In the genomic region with DNA sequence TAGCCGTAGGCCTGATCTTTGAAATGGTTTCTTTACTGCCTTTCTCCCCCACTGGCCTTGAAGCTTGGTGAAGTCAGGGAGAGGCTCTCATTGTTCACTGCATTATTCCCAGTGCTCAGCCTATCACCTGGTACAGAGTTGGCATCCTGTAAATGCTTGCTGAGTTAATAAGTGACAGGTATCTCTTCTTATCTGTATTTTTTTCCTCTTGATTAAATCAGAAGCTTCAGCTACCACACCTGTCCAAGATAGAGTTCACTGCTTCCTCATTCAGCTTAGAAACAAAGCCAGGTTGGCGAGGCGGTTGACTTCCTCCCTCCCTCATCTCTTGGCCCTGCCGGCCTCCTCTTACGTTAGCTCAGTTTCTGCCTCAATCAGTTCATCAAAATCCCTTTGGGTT, we compare ENCODE assay signal across 17 cellular contexts.
DNase-seq lines count a peak whose midpoint lies in the region; ATAC-seq, FAIRE-seq and TF ChIP-seq lines count a peak whose summit lies in the region.
"Had no signal": no experiment of that assay in that cellular context is flagged by ENCODE, and none has a peak within 500 bp of the region (broad histone marks: within the 10 kb centered on the region; RNA-seq: fewer than 3 reads in every experiment).

No MANE protein-coding gene starts in this region.

- RAD21 ChIA-PET in GM12878 (lab: Charles Lee; ENCODE audit: unreplicated experiment) = no interaction called here

- H2AFZ ChIP-seq in GM12878 (ENCODE audit: control insufficient read depth, low read depth, low read length) = peak overlapping the region; percentile 24; the same call in 1 of the 2 replicates

- no peaks in the 10 kb centered on the region for H3K27me3 Mint-ChIP-seq in naive thymus-derived CD4-positive, alpha-beta T cell

- in situ Hi-C loops in GM12878 (cut with MboI) = no loop called here

- intact Hi-C loops in GM12878 (cut with micrococcal nuclease; ENCODE audit: unreplicated experiment) = no loop called here
- intact Hi-C loops in naive thymus-derived CD4-positive, alpha-beta T cell (cut with micrococcal nuclease) = no loop called here

- H3K4me2 ChIP-seq in GM12878 (ENCODE audit: control insufficient read depth, insufficient read depth) = no peak overlapping the region

- WGBS in GM12878 (ENCODE audit: insufficient coverage, insufficient replicate concordance, low lambda C conversion rate, missing lambda C conversion rate) = 63% methylated on average over 5 of the region's 5 CpGs

- no peaks in the 10 kb centered on the region for H3K4me1 ChIP-seq in GM12878 (ENCODE audit: control insufficient read depth, insufficient read depth, low read length)
- no peaks in the 10 kb centered on the region for H3K4me1 ChIP-seq in naive thymus-derived CD4-positive, alpha-beta T cell (ENCODE audit: control insufficient read depth in 2 of 2, insufficient read depth in 2 of 2, low read length in 2 of 2)
- H3K4me1 ChIP-seq: heart left ventricle, thyroid gland had no signal

- ATAC-seq in GM12878 = 0 out of 3 replicates have a peak, but pooled peaks have one; percentile 27
- ATAC-seq in naive thymus-derived CD4-positive, alpha-beta T cell = no peak
- ATAC-seq in GM18870 (IDR thresholded peaks at IDR 0.05; ENCODE audit: unreplicated experiment) = no peak
- ATAC-seq: stimulated activated effector memory CD8-positive, alpha-beta T cell treated with anti-CD3 and anti-CD28 coated beads, Interleukin-12 subunit alpha, Interleukin-12 subunit beta, amount 100 ng/mL, for 72 hours had no signal

- H3K27me3 ChIP-seq in GM12878 (replicated peaks in 1 of 2; ENCODE audit: control insufficient read depth in 2 of 2, insufficient read depth in 2 of 2, low read length in 1 of 2) = no peaks in the 10 kb centered on the region
- H3K27me3 ChIP-seq in naive thymus-derived CD4-positive, alpha-beta T cell (ENCODE audit: control insufficient read depth in 2 of 2, insufficient read depth in 2 of 2, low read length in 2 of 2) = no peaks in the 10 kb centered on the region
- H3K27me3 ChIP-seq: heart left ventricle, thyroid gland had no signal

- no peak for TF ChIP-seq RAD21 in GM12878 (IDR thresholded peaks at IDR 0.05; ENCODE audit: insufficient read depth, low read depth, low read length)

- no peaks in the 10 kb centered on the region for H4K20me1 ChIP-seq in GM12878 (ENCODE audit: control insufficient read depth, insufficient read depth)

- CTCF ChIA-PET in GM12878 (lab: Yijun Ruan, JAX) = interaction anchor here (0.7 kb wide), 1 partner anchor 186 kb away, joined by 3 read pairs; no protein-coding TSS in a partner anchor
- CTCF ChIA-PET in naive thymus-derived CD4-positive, alpha-beta T cell (lab: Charles Lee) = interaction anchor here (0.7 to 1.0 kb wide), 2 partner anchors 10 to 31 kb away, joined by 3 read pairs; no protein-coding TSS in a partner anchor

- no peaks in the 10 kb centered on the region for H3K79me2 ChIP-seq in GM12878 (ENCODE audit: control insufficient read depth, insufficient read depth, low read length)

- H3K9me3 ChIP-seq in GM12878 (replicated peaks; ENCODE audit: control insufficient read depth, insufficient read depth, low read length) = no peaks in the 10 kb centered on the region; the same call in 2 of the 3 replicates
- no peaks in the 10 kb centered on the region for H3K9me3 ChIP-seq in naive thymus-derived CD4-positive, alpha-beta T cell (ENCODE audit: control insufficient read depth in 2 of 3, low read length in 3 of 3)
- H3K9me3 ChIP-seq: thyroid gland had no signal

- no peaks in the 10 kb centered on the region for H3K36me3 ChIP-seq in GM12878 (ENCODE audit: control insufficient read depth in 2 of 2, insufficient read depth in 2 of 2, low read length in 1 of 2)
- H3K36me3 ChIP-seq in naive thymus-derived CD4-positive, alpha-beta T cell (ENCODE audit: control insufficient read depth in 2 of 3, insufficient read depth in 3 of 3, low read length in 3 of 3) = no peaks in the 10 kb centered on the region
- H3K36me3 ChIP-seq: heart left ventricle, thyroid gland had no signal

- no peak for TF ChIP-seq EP300 in GM12878 (IDR thresholded peaks at IDR 0.05; ENCODE audit: borderline replicate concordance in 1 of 2, control insufficient read depth in 1 of 2, low read depth in 2 of 2, low read length in 2 of 2)

- peaks cover 0 to 8% (median 0%) of the 10 kb centered on the region in 11 donors for H3K9me3 Mint-ChIP-seq in naive thymus-derived CD4-positive, alpha-beta T cell
- H3K9me3 Mint-ChIP-seq: nephron; stimulated activated effector memory CD8-positive, alpha-beta T cell treated with anti-CD3 and anti-CD28 coated beads, Interleukin-12 subunit alpha, Interleukin-12 subunit beta, amount 100 ng/mL, for 72 hours had no signal

- DNase-seq in LNCaP clone FGC (ENCODE audit: low read depth) (peak; percentile 79), GM12878 (ENCODE audit: low read depth, low spot score) (no peak), pons (ENCODE audit: low spot score) (no peak), GF-D8 (lab: John Stamatoyannopoulos, UW) (no peak), coronary artery (ENCODE audit: low spot score) (no peak)
- DNase-seq in naive thymus-derived CD4-positive, alpha-beta T cell = no peak
- DNase-seq: activated naive CD4-positive, alpha-beta T cell treated with Interleukin-2 at 50 U/mL for 16 hours; HCEC 1CT; heart left ventricle; mammary epithelial cell; NCI-H1417; thyroid gland had no signal

- TF ChIP-seq CTCF in C4-2B (conservative IDR thresholded peaks at IDR 0.05) = no peak
- TF ChIP-seq CTCF in LNCaP clone FGC (IDR thresholded peaks at IDR 0.05; ENCODE audit: control insufficient read depth, extremely low read depth, insufficient read depth) = no peak
- TF ChIP-seq CTCF in GM12878 (IDR thresholded peaks at IDR 0.05 in 2 of 3, conservative IDR thresholded peaks at IDR 0.05 in 1 of 3; ENCODE audit: control insufficient read depth in 2 of 3, extremely low read depth in 1 of 3, insufficient read depth in 1 of 3, low read depth in 3 of 3, low read length in 3 of 3) = no peak
- TF ChIP-seq CTCF in coronary artery (IDR thresholded peaks at IDR 0.05) = no peak

- peaks cover 0 to 11% (median 0%) of the 10 kb centered on the region in 5 donors for H3K36me3 Mint-ChIP-seq in naive thymus-derived CD4-positive, alpha-beta T cell
- H3K36me3 Mint-ChIP-seq: stimulated activated effector memory CD8-positive, alpha-beta T cell treated with anti-CD3 and anti-CD28 coated beads, Interleukin-12 subunit alpha, Interleukin-12 subunit beta, amount 100 ng/mL, for 72 hours had no signal

- H3K27ac ChIP-seq in C4-2B = peak overlapping the region; percentile 35; the same call in 1 of the 2 replicates
- H3K27ac ChIP-seq in GM12878 (ENCODE audit: control insufficient read depth, insufficient read depth) = no peak overlapping the region
- no peak overlapping the region for H3K27ac ChIP-seq in naive thymus-derived CD4-positive, alpha-beta T cell (ENCODE audit: low read depth, low read length)
- no peak overlapping the region for H3K27ac ChIP-seq in coronary artery
- H3K27ac ChIP-seq: heart left ventricle, thyroid gland had no signal

- H3K4me3 Mint-ChIP-seq in naive thymus-derived CD4-positive, alpha-beta T cell = peak overlapping the region in 1 of 10 donors; percentile 54
- H3K4me3 Mint-ChIP-seq: nephron; stimulated activated effector memory CD8-positive, alpha-beta T cell treated with anti-CD3 and anti-CD28 coated beads, Interleukin-12 subunit alpha, Interleukin-12 subunit beta, amount 100 ng/mL, for 72 hours had no signal

- POLR2A ChIA-PET in GM12878 (lab: Charles Lee) = no interaction called here
- POLR2A ChIA-PET in naive thymus-derived CD4-positive, alpha-beta T cell (lab: Charles Lee) = no interaction called here

- peaks cover 6 to 17% (median 10%) of the 10 kb centered on the region in 7 donors for H3K4me1 Mint-ChIP-seq in naive thymus-derived CD4-positive, alpha-beta T cell
- H3K4me1 Mint-ChIP-seq: nephron had no signal

- peak overlapping the region in 8 of 9 donors; percentile 4 to 90 (median 46) for H3K27ac Mint-ChIP-seq in naive thymus-derived CD4-positive, alpha-beta T cell
- H3K27ac Mint-ChIP-seq: nephron; stimulated activated effector memory CD8-positive, alpha-beta T cell treated with anti-CD3 and anti-CD28 coated beads, Interleukin-12 subunit alpha, Interleukin-12 subunit beta, amount 100 ng/mL, for 72 hours had no signal

- H3K4me3 ChIP-seq in LNCaP clone FGC (ENCODE audit: low read depth, low read length) = no peak overlapping the region
- no peak overlapping the region for H3K4me3 ChIP-seq in GM12878
- H3K4me3 ChIP-seq in naive thymus-derived CD4-positive, alpha-beta T cell (ENCODE audit: low read length) = no peak overlapping the region
- H3K4me3 ChIP-seq in coronary artery = no peak overlapping the region
- H3K4me3 ChIP-seq: heart left ventricle, thyroid gland had no signal

- SMC1A ChIA-PET in GM12878 (lab: Charles Lee; ENCODE audit: uncharacterized antibody, unreplicated experiment) = interaction anchor here (0.8 to 2.7 kb wide), 7 partner anchors 11 to 193 kb away, joined by 3 to 7 read pairs (median 4); no protein-coding TSS in a partner anchor

- BruUV-seq in GM12878 (replicated peaks; lab: Mats Ljungman, UMichigan) = no TSS peak

- FAIRE-seq in GM12878 (lab: Jason Lieb, UNC) = no peak
- FAIRE-seq: astrocyte had no signal

- no peak for TF ChIP-seq POLR2A in GM12878 (IDR thresholded peaks at IDR 0.05; ENCODE audit: low read depth, low read length)

- H3K9ac ChIP-seq in GM12878 (ENCODE audit: control insufficient read depth, insufficient read depth, low read length) = no peak overlapping the region

TF ChIP-seq in GM12878, 131 proteins besides CTCF, POLR2A, EP300 and RAD21:
- TF ChIP-seq SIX5 (IDR thresholded peaks at IDR 0.05; ENCODE audit: low read depth, low read length, severe bottlenecking) (no peak), NRF1 (conservative IDR thresholded peaks at IDR 0.05; ENCODE audit: low read depth, low read length) (no peak), SPI1 (IDR thresholded peaks at IDR 0.05; ENCODE audit: borderline replicate concordance, insufficient read depth, low read depth, low read length) (peak; percentile 10; the same call in 1 of the 2 replicates)
